In genomic region chr1:145847827-145848226, GRCh38 we compare ENCODE assay signal across 13 cellular contexts. TPM values are rescaled to one million over a fixed set of nuclear protein-coding genes. Genes with fewer than 3 reads are reported as not detected.
DNase-seq lines count a peak whose midpoint lies in the region; ATAC-seq lines count a peak whose summit lies in the region.
"Had no signal": no experiment of that assay in that cellular context is flagged by ENCODE, and none has a peak within 500 bp of the region (broad histone marks: within the 10 kb centered on the region; RNA-seq: fewer than 3 reads in every experiment).

No MANE protein-coding gene starts in this region.

- no peak overlapping the region for H3K4me3 Mint-ChIP-seq in activated T-cell treated with anti-CD3 and anti-CD28 coated beads, Interleukin-2, amount 50 U/mL, for 24 hours
- no peak overlapping the region for H3K4me3 Mint-ChIP-seq in CD4-positive, alpha-beta memory T cell
- no peak overlapping the region for H3K4me3 Mint-ChIP-seq in stimulated activated effector memory CD8-positive, alpha-beta T cell treated with anti-CD3 and anti-CD28 coated beads, Interleukin-12 subunit alpha, Interleukin-12 subunit beta, amount 100 ng/mL, for 72 hours
- H3K4me3 Mint-ChIP-seq: B cell had no signal

- H2BK15ac ChIP-seq in mesenchymal stem cell (ENCODE audit: low read depth, poor library complexity, severe bottlenecking), result no peak overlapping the region

- 92% methylated on average over 3 of the region's 3 CpGs for WGBS in mesenchymal stem cell

- intact Hi-C loops in CD4-positive, alpha-beta memory T cell (cut with micrococcal nuclease), result no loop called here

- H3K14ac ChIP-seq in mesenchymal stem cell (ENCODE audit: low read length in 2 of 2), result no peak overlapping the region

- no peak overlapping the region for H2BK12ac ChIP-seq in mesenchymal stem cell (ENCODE audit: low read length in 2 of 2)

- no peak overlapping the region for H2AFZ ChIP-seq in mesenchymal stem cell (ENCODE audit: low read depth, low read length)

- H3K27me3 ChIP-seq in CD4-positive, alpha-beta memory T cell (ENCODE audit: insufficient read depth, low read length), result no peaks in the 10 kb centered on the region
- H3K27me3 ChIP-seq in mesenchymal stem cell (ENCODE audit: control insufficient read depth in 1 of 2, insufficient read depth in 1 of 2, low read length in 2 of 2), result no peaks in the 10 kb centered on the region

- H2BK120ac ChIP-seq in mesenchymal stem cell (ENCODE audit: low read depth, low read length), result no peak overlapping the region

- POLR2A ChIA-PET in CD4-positive, alpha-beta memory T cell (lab: Charles Lee; ENCODE audit: partially characterized antibody), result interaction anchor here (0.8 to 8.8 kb wide), 3 partner anchors 10 to 82 kb away, joined by 3 to 133 read pairs (median 32); partner anchors contain the start of genes PIAS3, POLR3C and RNF115

- no peak overlapping the region for H3K9ac ChIP-seq in mesenchymal stem cell (ENCODE audit: low read length)

- peaks cover 36% of the 10 kb centered on the region for H3K36me3 Mint-ChIP-seq in activated T-cell treated with anti-CD3 and anti-CD28 coated beads, Interleukin-2, amount 50 U/mL, for 24 hours (ENCODE audit: low read depth)
- peaks cover 18 to 31% of the 10 kb centered on the region in 2 donors for H3K36me3 Mint-ChIP-seq in CD4-positive, alpha-beta memory T cell
- H3K36me3 Mint-ChIP-seq in stimulated activated effector memory CD8-positive, alpha-beta T cell treated with anti-CD3 and anti-CD28 coated beads, Interleukin-12 subunit alpha, Interleukin-12 subunit beta, amount 100 ng/mL, for 72 hours, result peaks cover 41% of the 10 kb centered on the region

- no peaks in the 10 kb centered on the region for H3K9me3 ChIP-seq in CD4-positive, alpha-beta memory T cell (ENCODE audit: control insufficient read depth in 1 of 2, low read length in 2 of 2)
- no peaks in the 10 kb centered on the region for H3K9me3 ChIP-seq in mesenchymal stem cell (ENCODE audit: control insufficient read depth, low read length)

- H3K4me1 ChIP-seq in CD4-positive, alpha-beta memory T cell (ENCODE audit: insufficient read depth, low read length), result peaks cover 11% of the 10 kb centered on the region
- peaks cover 20% of the 10 kb centered on the region for H3K4me1 ChIP-seq in mesenchymal stem cell (ENCODE audit: control insufficient read depth, insufficient read depth, low read depth, low read length)

- H3K27ac ChIP-seq in CD4-positive, alpha-beta memory T cell (ENCODE audit: low read depth, low read length), result no peak overlapping the region
- no peak overlapping the region for H3K27ac ChIP-seq in mesenchymal stem cell (ENCODE audit: low read length, poor library complexity, severe bottlenecking)
- H3K27ac ChIP-seq: C4-2B, HL-60 had no signal

- H3K9me3 Mint-ChIP-seq in activated T-cell treated with anti-CD3 and anti-CD28 coated beads, Interleukin-2, amount 50 U/mL, for 24 hours, result no peaks in the 10 kb centered on the region
- H3K9me3 Mint-ChIP-seq in CD4-positive, alpha-beta memory T cell, result no peaks in the 10 kb centered on the region
- no peaks in the 10 kb centered on the region for H3K9me3 Mint-ChIP-seq in stimulated activated effector memory CD8-positive, alpha-beta T cell treated with anti-CD3 and anti-CD28 coated beads, Interleukin-12 subunit alpha, Interleukin-12 subunit beta, amount 100 ng/mL, for 72 hours

- H3K4ac ChIP-seq in mesenchymal stem cell (ENCODE audit: low read depth in 1 of 2, low read length in 2 of 2), result no peak overlapping the region

- H3K79me1 ChIP-seq in mesenchymal stem cell (replicated peaks; ENCODE audit: low read length, poor library complexity, severe bottlenecking), result peaks cover 2% of the 10 kb centered on the region

- CTCF ChIA-PET in CD4-positive, alpha-beta memory T cell (lab: Charles Lee; ENCODE audit: partially characterized antibody), result interaction anchor here (0.6 to 9.5 kb wide), 11 partner anchors 13 to 178 kb away, joined by 3 to 264 read pairs (median 45); partner anchors contain the start of genes ANKRD34A, ANKRD35, ITGA10 and LIX1L

- DNase-seq in activated T-cell treated with anti-CD3 and anti-CD28 coated beads, Interleukin-2, amount 50 U/mL, for 24 hours, result no peak
- DNase-seq in activated T-cell treated with anti-CD3 and anti-CD28 coated beads, Interleukin-2, amount 50 U/mL, for 1 hour, result no peak
- DNase-seq in CD4-positive, alpha-beta memory T cell, result no peak
- DNase-seq in mesenchymal stem cell, result no peak
- DNase-seq in stimulated activated effector memory CD8-positive, alpha-beta T cell treated with anti-CD3 and anti-CD28 coated beads, Interleukin-12 subunit alpha, Interleukin-12 subunit beta, amount 100 ng/mL, for 72 hours (ENCODE audit: low spot score in 2 of 2), result peak in 1 of 2 donors; percentile 59
- DNase-seq in NCI-H748 (lab: John Stamatoyannopoulos, UW; ENCODE audit: unreplicated experiment), result no peak
- no peak for DNase-seq in DMS114 treated with DMSO at 0.1 percent for 48 hours (lab: John Stamatoyannopoulos, UW; ENCODE audit: unreplicated experiment)
- DNase-seq in epidermal melanocyte (ENCODE audit: insufficient read length, low spot score), result no peak

- H4K91ac ChIP-seq in mesenchymal stem cell (ENCODE audit: low read length), result no peak overlapping the region

- H3K27ac Mint-ChIP-seq in activated T-cell treated with anti-CD3 and anti-CD28 coated beads, Interleukin-2, amount 50 U/mL, for 24 hours, result peak overlapping the region; percentile 34
- H3K27ac Mint-ChIP-seq in CD4-positive, alpha-beta memory T cell, result peak overlapping the region in 4 of 7 donors; percentile 1 to 66 (median 36)
- peak overlapping the region; percentile 55 for H3K27ac Mint-ChIP-seq in stimulated activated effector memory CD8-positive, alpha-beta T cell treated with anti-CD3 and anti-CD28 coated beads, Interleukin-12 subunit alpha, Interleukin-12 subunit beta, amount 100 ng/mL, for 72 hours
- H3K27ac Mint-ChIP-seq: B cell had no signal

- no peak overlapping the region for H3K4me3 ChIP-seq in CD4-positive, alpha-beta memory T cell (ENCODE audit: low read length in 2 of 2)
- no peak overlapping the region for H3K4me3 ChIP-seq in mesenchymal stem cell (ENCODE audit: insufficient read depth in 1 of 2, low read depth in 1 of 2, low read length in 2 of 2)

- peak; percentile 61 for ATAC-seq in stimulated activated effector memory CD8-positive, alpha-beta T cell treated with anti-CD3 and anti-CD28 coated beads, Interleukin-12 subunit alpha, Interleukin-12 subunit beta, amount 100 ng/mL, for 72 hours
- ATAC-seq: HCT116 had no signal

- no peak overlapping the region for H2BK5ac ChIP-seq in mesenchymal stem cell (ENCODE audit: low read depth, low read length, poor library complexity, severe bottlenecking)

- H2AK5ac ChIP-seq in mesenchymal stem cell (ENCODE audit: low read length, severe bottlenecking), result peak overlapping the region; percentile 34

- peaks cover 19% of the 10 kb centered on the region for H3K4me1 Mint-ChIP-seq in activated T-cell treated with anti-CD3 and anti-CD28 coated beads, Interleukin-2, amount 50 U/mL, for 24 hours (ENCODE audit: low read depth)
- H3K4me1 Mint-ChIP-seq in CD4-positive, alpha-beta memory T cell, result peaks cover 6 to 8% (median 7%) of the 10 kb centered on the region in 4 donors
- H3K4me1 Mint-ChIP-seq in stimulated activated effector memory CD8-positive, alpha-beta T cell treated with anti-CD3 and anti-CD28 coated beads, Interleukin-12 subunit alpha, Interleukin-12 subunit beta, amount 100 ng/mL, for 72 hours, result peaks cover 16% of the 10 kb centered on the region

- H4K8ac ChIP-seq in mesenchymal stem cell (ENCODE audit: low read length), result no peak overlapping the region

- H3K27me3 Mint-ChIP-seq in activated T-cell treated with anti-CD3 and anti-CD28 coated beads, Interleukin-2, amount 50 U/mL, for 24 hours, result no peaks in the 10 kb centered on the region
- no peaks in the 10 kb centered on the region for H3K27me3 Mint-ChIP-seq in CD4-positive, alpha-beta memory T cell
- H3K27me3 Mint-ChIP-seq: B cell had no signal

- H3K18ac ChIP-seq in mesenchymal stem cell (ENCODE audit: low read depth in 1 of 2, low read length in 2 of 2), result no peak overlapping the region

- H3K23ac ChIP-seq in mesenchymal stem cell (ENCODE audit: low read length in 2 of 2), result no peak overlapping the region

- no peak overlapping the region for H3K4me2 ChIP-seq in mesenchymal stem cell (ENCODE audit: low read length, poor library complexity, severe bottlenecking)

- H3K36me3 ChIP-seq in CD4-positive, alpha-beta memory T cell (ENCODE audit: insufficient read depth, low read length), result peaks cover 10% of the 10 kb centered on the region
- H3K36me3 ChIP-seq in mesenchymal stem cell (ENCODE audit: control insufficient read depth in 1 of 2, insufficient read depth in 2 of 2, low read depth in 1 of 2, low read length in 2 of 2), result peaks cover 35 to 68% of the 10 kb centered on the region in 2 experiments

RNA-seq across cellular contexts. Expression of gene NUDT17, which starts 2.4 kb away (rescaled TPM):
- total RNA-seq in CD4-positive, alpha-beta memory T cell, result 1 to 10 TPM; 3.1 to 5.6 TPM
- 1 to 10 TPM; 3.0 to 3.7 TPM for polyA plus RNA-seq in CD4-positive, alpha-beta memory T cell
- polyA plus RNA-seq in mesenchymal stem cell (2013, experiment 1 of 2), result 4.0 TPM
- 4.3 TPM for polyA plus RNA-seq in mesenchymal stem cell (2013, experiment 2 of 2)

RNA-seq across cellular contexts. Expression of gene PIAS3, which starts 11.1 kb away (rescaled TPM):
- 10 to 100 TPM; 30.3 to 33.6 TPM for total RNA-seq in CD4-positive, alpha-beta memory T cell
- polyA plus RNA-seq in CD4-positive, alpha-beta memory T cell, result 10 to 100 TPM in 1 of 2 donors, 1 to 10 TPM in 1; 8.8 to 17.8 TPM
- polyA plus RNA-seq in mesenchymal stem cell (2013, experiment 1 of 2), result 70.7 TPM
- 66.4 TPM for polyA plus RNA-seq in mesenchymal stem cell (2013, experiment 2 of 2)

RNA-seq across cellular contexts. Expression of gene POLR3C, which starts 23.8 kb away (rescaled TPM):
- total RNA-seq in CD4-positive, alpha-beta memory T cell, result 10 to 100 TPM; 43.5 to 44.8 TPM
- 10 to 100 TPM; 43.5 to 52.0 TPM for polyA plus RNA-seq in CD4-positive, alpha-beta memory T cell
- 22.4 TPM for polyA plus RNA-seq in mesenchymal stem cell (2013, experiment 1 of 2)
- polyA plus RNA-seq in mesenchymal stem cell (2013, experiment 2 of 2), result 22.5 TPM

RNA-seq across cellular contexts. Expression of gene RNF115, which starts 23.9 kb away (rescaled TPM):
- total RNA-seq in CD4-positive, alpha-beta memory T cell, result 10 to 100 TPM; 15.2 to 15.3 TPM
- polyA plus RNA-seq in CD4-positive, alpha-beta memory T cell, result 1 to 10 TPM; 3.3 to 7.6 TPM
- 11.4 TPM for polyA plus RNA-seq in mesenchymal stem cell (2013, experiment 1 of 2)
- 12.7 TPM for polyA plus RNA-seq in mesenchymal stem cell (2013, experiment 2 of 2)

RNA-seq across cellular contexts. Expression of gene ANKRD35, which starts 37.8 kb away (rescaled TPM):
- not detected for total RNA-seq in CD4-positive, alpha-beta memory T cell
- polyA plus RNA-seq in CD4-positive, alpha-beta memory T cell, result under 1 TPM in 1 of 2 donors, not detected in 1; 0.34 TPM
- 0.66 TPM for polyA plus RNA-seq in mesenchymal stem cell (2013, experiment 1 of 2)
- polyA plus RNA-seq in mesenchymal stem cell (2013, experiment 2 of 2), result 0.67 TPM
- total RNA-seq: B cell, Daoy had no signal
